ENCODE assay signal across 8 cellular contexts in genomic region chr11:131691558-131692041, GRCh38.
DNase-seq lines count a peak whose midpoint lies in the region; ATAC-seq and TF ChIP-seq lines count a peak whose summit lies in the region.

No MANE protein-coding gene starts in this region.

- H3K4me3 ChIP-seq in OCI-LY1 (ENCODE audit: low read depth, low read length, poor library complexity, severe bottlenecking) (no peak overlapping the region), esophagus muscularis mucosa (no peak overlapping the region), skeletal muscle satellite cell (ENCODE audit: low read length) (no peak overlapping the region)

- no peaks in the 10 kb centered on the region for H3F3A ChIP-seq in OCI-LY1 (ENCODE audit: insufficient read depth, low read length)

- DNase-seq in EH (ENCODE audit: low read depth) (peak; percentile 27), esophagus muscularis mucosa (ENCODE audit: extremely low spot score) (no peak), cerebellar nuclear complex (lab: John Stamatoyannopoulos, UW) (no peak), NK-92 (lab: John Stamatoyannopoulos, UW; ENCODE audit: unreplicated experiment) (no peak)

- H3K79me2 ChIP-seq in OCI-LY1 (ENCODE audit: insufficient read depth, low read length), result no peaks in the 10 kb centered on the region

- intact Hi-C loops in esophagus muscularis mucosa (cut with DNase I), result no loop called here

- H3K27ac ChIP-seq in OCI-LY1 (ENCODE audit: low read depth, low read length, poor library complexity, severe bottlenecking), result no peak overlapping the region
- H3K27ac ChIP-seq in esophagus muscularis mucosa (replicated peaks in 1 of 4), result no peak overlapping the region

- 12% methylated on average over 32 of the region's 32 CpGs for WGBS in esophagus muscularis mucosa

- H3K36me3 ChIP-seq in OCI-LY1 (ENCODE audit: insufficient read depth, low read length) (no peaks in the 10 kb centered on the region), esophagus muscularis mucosa (no peaks in the 10 kb centered on the region), skeletal muscle satellite cell (ENCODE audit: insufficient read depth, low read length) (no peaks in the 10 kb centered on the region)

- H3K9me2 ChIP-seq in OCI-LY1 (ENCODE audit: low read depth, low read length), result no peaks in the 10 kb centered on the region

- no peak for TF ChIP-seq EP300 in esophagus muscularis mucosa (IDR thresholded peaks at IDR 0.05)

- no peaks in the 10 kb centered on the region for H4K20me1 ChIP-seq in OCI-LY1 (ENCODE audit: insufficient read depth, low read length)

- no peaks in the 10 kb centered on the region for H3K27me3 ChIP-seq in OCI-LY1 (ENCODE audit: insufficient read depth, low read length)
- H3K27me3 ChIP-seq in esophagus muscularis mucosa, result peaks cover 0 to 50% (median 2%) of the 10 kb centered on the region in 4 donors
- peaks cover 8% of the 10 kb centered on the region for H3K27me3 ChIP-seq in skeletal muscle satellite cell (ENCODE audit: control insufficient read depth, insufficient read depth, low read length)

- TF ChIP-seq CTCF in OCI-LY1 (IDR thresholded peaks at IDR 0.05; ENCODE audit: low read length), result peak; percentile 20; the same call in 1 of the 2 replicates
- TF ChIP-seq CTCF in esophagus muscularis mucosa (IDR thresholded peaks at IDR 0.05), result peak; percentile 50 to 71 (median 55)

- H3K4me2 ChIP-seq in OCI-LY1 (ENCODE audit: low read length), result no peak overlapping the region
- H3K4me2 ChIP-seq in skeletal muscle satellite cell (ENCODE audit: low read length), result peak overlapping the region; percentile 56

- H3K9ac ChIP-seq in OCI-LY1 (ENCODE audit: low read length) (no peak overlapping the region), skeletal muscle satellite cell (ENCODE audit: low read depth, low read length) (no peak overlapping the region)

- H3K9me3 ChIP-seq in OCI-LY1 (ENCODE audit: low read length), result no peaks in the 10 kb centered on the region
- no peaks in the 10 kb centered on the region for H3K9me3 ChIP-seq in esophagus muscularis mucosa
- H3K9me3 ChIP-seq in skeletal muscle satellite cell (replicated peaks; ENCODE audit: low read length), result no peaks in the 10 kb centered on the region

- no peak for TF ChIP-seq POLR2A in esophagus muscularis mucosa (IDR thresholded peaks at IDR 0.05; ENCODE audit: low read depth)

- ATAC-seq in GM21515 (IDR thresholded peaks at IDR 0.05; ENCODE audit: unreplicated experiment) (peak; percentile 42), HG03095 (IDR thresholded peaks at IDR 0.05; ENCODE audit: unreplicated experiment) (no peak)

- H3K4me1 ChIP-seq in OCI-LY1 (ENCODE audit: insufficient read depth, low read length, severe bottlenecking) (no peaks in the 10 kb centered on the region), esophagus muscularis mucosa (peaks cover 4 to 47% (median 28%) of the 10 kb centered on the region in 4 donors), skeletal muscle satellite cell (ENCODE audit: control insufficient read depth, insufficient read depth, low read length) (peaks cover 12% of the 10 kb centered on the region)

- no peak overlapping the region for H2AFZ ChIP-seq in OCI-LY1 (ENCODE audit: low read length)
